In the genomic region with DNA sequence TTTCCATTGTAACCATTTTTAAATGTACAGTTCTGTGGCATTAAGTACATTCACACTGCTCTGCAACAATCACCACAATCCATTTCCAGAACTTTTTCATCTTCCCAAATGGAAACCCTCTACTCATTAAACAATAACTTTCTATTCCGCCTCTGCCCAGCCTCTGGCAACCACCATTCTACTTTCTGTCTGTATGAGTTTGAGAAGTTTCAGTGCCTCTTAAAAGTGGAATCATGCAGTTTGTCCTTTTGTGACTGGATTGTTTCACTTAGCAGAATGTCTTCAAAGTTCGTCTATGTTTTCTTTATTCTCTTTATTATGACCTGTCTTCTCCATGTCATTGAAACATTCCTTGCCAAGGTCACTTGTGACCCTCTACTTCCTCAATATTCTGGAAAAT, we compare ENCODE assay signal across 2 cellular contexts.
TF ChIP-seq lines count a peak whose summit lies in the region.

No MANE protein-coding gene starts in this region.

TF ChIP-seq in GM12891, 5 proteins besides CTCF, POLR2A, EP300 and RAD21:
- no peak for TF ChIP-seq SPI1 (IDR thresholded peaks at IDR 0.05; ENCODE audit: low read depth, low read length)
- TF ChIP-seq PAX5 (IDR thresholded peaks at IDR 0.05; ENCODE audit: insufficient read depth, low read length, severe bottlenecking): no peak
- no peak for TF ChIP-seq TAF1 (IDR thresholded peaks at IDR 0.05; ENCODE audit: low read depth, low read length)

TF ChIP-seq in K562, 482 proteins besides CTCF, POLR2A, EP300 and RAD21:
- no peak for TF ChIP-seq NFRKB (IDR thresholded peaks at IDR 0.05; ENCODE audit: low read depth)
- TF ChIP-seq CREM (IDR thresholded peaks at IDR 0.05; ENCODE audit: low read depth): no peak
- peak; percentile 44; the same call in 1 of the 2 replicates for TF ChIP-seq ESRRA (IDR thresholded peaks at IDR 0.05; ENCODE audit: borderline replicate concordance, low read depth)
